8 cellular contexts compared by ENCODE assay signal in genomic region chr4:2413821-2414610, GRCh38. TPM values are rescaled to one million over a fixed set of nuclear protein-coding genes. Genes with fewer than 3 reads are reported as not detected.
DNase-seq lines count a peak whose midpoint lies in the region; ATAC-seq, FAIRE-seq and TF ChIP-seq lines count a peak whose summit lies in the region.

No MANE protein-coding gene starts in this region.

- H3K4me3 ChIP-seq in breast epithelium (peak overlapping the region in 1 of 3 donors; percentile 27), keratinocyte (ENCODE audit: control insufficient read depth in 2 of 3, extremely low read depth in 1 of 3, insufficient read depth in 2 of 3, low read depth in 1 of 3, low read length in 3 of 3) (peak overlapping the region in 1 of 3 experiments; percentile 26), thyroid gland (replicated peaks in 1 of 3) (no peak overlapping the region)

- no peaks in the 10 kb centered on the region for H3K36me3 ChIP-seq in breast epithelium
- H3K36me3 ChIP-seq in keratinocyte (ENCODE audit: control insufficient read depth in 2 of 2, extremely low read depth in 1 of 2, insufficient read depth in 2 of 2, low read length in 2 of 2) = no peaks in the 10 kb centered on the region
- no peaks in the 10 kb centered on the region for H3K36me3 ChIP-seq in thyroid gland

- intact Hi-C loops in breast epithelium (cut with DNase I; ENCODE audit: low total_unique reads) = loop anchor here (10.0 kb wide), 1 partner anchor 159 kb away; no protein-coding TSS in a partner anchor
- intact Hi-C loops in MCF 10A (cut with micrococcal nuclease) = loop anchor here (2.0 to 5.0 kb wide), 4 partner anchors 27 to 171 kb away; partner anchors contain the start of genes HAUS3, MXD4, POLN and RNF4
- intact Hi-C loops in thyroid gland (cut with DNase I) = loop anchor here (5.0 kb wide), 1 partner anchor 172 kb away; the partner anchor contains the start of genes HAUS3 and POLN

- POLR2A ChIA-PET in MCF 10A (lab: Yijun Ruan, JAX) = interaction anchor here (0.9 to 1.7 kb wide), 4 partner anchors 12 to 521 kb away, joined by 3 to 12 read pairs (median 4); partner anchors contain the start of gene MXD4

- peaks cover 0 to 22% of the 10 kb centered on the region in 2 donors for H3K27me3 ChIP-seq in breast epithelium
- peaks cover 29% of the 10 kb centered on the region for H3K27me3 ChIP-seq in keratinocyte (ENCODE audit: control insufficient read depth, extremely low read depth, insufficient read depth, low read length)
- H3K27me3 ChIP-seq in thyroid gland = no peaks in the 10 kb centered on the region

- in situ Hi-C loops in G401 (cut with HindIII; ENCODE audit: low sequenced_read_pairs) = no loop called here

- no peak for FAIRE-seq in keratinocyte (lab: Jason Lieb, UNC)

- H3K9me3 ChIP-seq in breast epithelium = no peaks in the 10 kb centered on the region
- no peaks in the 10 kb centered on the region for H3K9me3 ChIP-seq in keratinocyte (ENCODE audit: control insufficient read depth, low read depth, low read length)
- H3K9me3 ChIP-seq in thyroid gland = no peaks in the 10 kb centered on the region

- TF ChIP-seq CTCF in breast epithelium (IDR thresholded peaks at IDR 0.05) (no peak), MCF 10A (IDR thresholded peaks at IDR 0.05; ENCODE audit: unreplicated experiment) (no peak), keratinocyte (optimal IDR thresholded peaks at IDR 0.05 in 1 of 3, IDR thresholded peaks at IDR 0.05 in 1 of 3, conservative IDR thresholded peaks at IDR 0.05 in 1 of 3; ENCODE audit: extremely low read depth in 1 of 3, insufficient read depth in 2 of 3, low read length in 3 of 3) (no peak), thyroid gland (IDR thresholded peaks at IDR 0.05) (no peak)

- no peak overlapping the region for H3K4me3 Mint-ChIP-seq in MCF 10A (ENCODE audit: unreplicated experiment)
- H3K4me3 Mint-ChIP-seq in activated T-helper 17 cell treated with anti-CD3 and anti-CD28 coated beads, Interleukin-2, amount 50 U/mL, for 72 hours = peak overlapping the region; percentile 82

- CTCF ChIA-PET in MCF 10A (lab: Yijun Ruan, JAX) = interaction anchor here (0.6 to 1.5 kb wide), 5 partner anchors 8 to 194 kb away, joined by 3 to 5 read pairs (median 3); no protein-coding TSS in a partner anchor

- H3K79me2 ChIP-seq in keratinocyte (ENCODE audit: control insufficient read depth, insufficient read depth, low read length) = no peaks in the 10 kb centered on the region

- no peaks in the 10 kb centered on the region for H3K36me3 Mint-ChIP-seq in MCF 10A (ENCODE audit: insufficient read depth, unreplicated experiment)
- H3K36me3 Mint-ChIP-seq in activated T-helper 17 cell treated with anti-CD3 and anti-CD28 coated beads, Interleukin-2, amount 50 U/mL, for 72 hours (ENCODE audit: low read depth) = peaks cover 9% of the 10 kb centered on the region

- H3K27ac ChIP-seq in breast epithelium (peak overlapping the region; percentile 29 to 81), keratinocyte (ENCODE audit: control insufficient read depth, insufficient read depth, low read length) (no peak overlapping the region), thyroid gland (peak overlapping the region; percentile 22 to 81 (median 44))

- 66 to 74% methylated on average over 6 to 14 of the region's 14 CpGs for WGBS in thyroid gland, 2 donors

- H4K20me1 ChIP-seq in keratinocyte (ENCODE audit: control insufficient read depth, extremely low read depth, insufficient read depth, low read length) = no peaks in the 10 kb centered on the region

- peaks cover 0 to 4% of the 10 kb centered on the region in 2 donors for H3K4me1 ChIP-seq in breast epithelium
- peaks cover 28% of the 10 kb centered on the region for H3K4me1 ChIP-seq in keratinocyte (ENCODE audit: control insufficient read depth, extremely low read depth, insufficient read depth, low read length)
- H3K4me1 ChIP-seq in thyroid gland = peaks cover 23 to 48% of the 10 kb centered on the region in 2 donors

- BruUV-seq in MCF 10A (replicated peaks; lab: Mats Ljungman, UMichigan) = no TSS peak

- peak overlapping the region; percentile 91 for H3K4me2 ChIP-seq in keratinocyte (ENCODE audit: control insufficient read depth, extremely low read depth, insufficient read depth, low read depth, low read length)

- DNase-seq in breast epithelium (ENCODE audit: low spot score in 2 of 2) (no peak), MCF 10A (ENCODE audit: unreplicated experiment) (no peak), keratinocyte (ENCODE audit: low read depth, low spot score) (no peak), thyroid gland (peak; percentile 49 to 53), G401 (ENCODE audit: low spot score) (no peak), NCI-H2081 treated with DMSO at 0.1 percent for 48 hours (lab: John Stamatoyannopoulos, UW) (no peak)

- no peak overlapping the region for H3K27ac Mint-ChIP-seq in MCF 10A (ENCODE audit: low read depth, unreplicated experiment)
- peak overlapping the region; percentile 96 for H3K27ac Mint-ChIP-seq in activated T-helper 17 cell treated with anti-CD3 and anti-CD28 coated beads, Interleukin-2, amount 50 U/mL, for 72 hours

- H3K9me3 Mint-ChIP-seq in MCF 10A (ENCODE audit: unreplicated experiment) = no peaks in the 10 kb centered on the region
- H3K9me3 Mint-ChIP-seq in activated T-helper 17 cell treated with anti-CD3 and anti-CD28 coated beads, Interleukin-2, amount 50 U/mL, for 72 hours = no peaks in the 10 kb centered on the region

- H3K9me1 ChIP-seq in keratinocyte (ENCODE audit: control insufficient read depth, extremely low read depth, insufficient read depth, low read length) = no peaks in the 10 kb centered on the region

- H3K4me1 Mint-ChIP-seq in MCF 10A (ENCODE audit: insufficient read depth, unreplicated experiment) = peaks cover 11% of the 10 kb centered on the region
- peaks cover 40% of the 10 kb centered on the region for H3K4me1 Mint-ChIP-seq in activated T-helper 17 cell treated with anti-CD3 and anti-CD28 coated beads, Interleukin-2, amount 50 U/mL, for 72 hours

- peak overlapping the region; percentile 71 for H2AFZ ChIP-seq in keratinocyte (ENCODE audit: control insufficient read depth, low read length)

- dilution Hi-C loops in keratinocyte (cut with MboI; ENCODE audit: extremely low pct_ligation_motif_present, low sequenced_read_pairs) = no loop called here

- H3K27me3 Mint-ChIP-seq in MCF 10A (ENCODE audit: insufficient read depth, unreplicated experiment) = peaks cover 11% of the 10 kb centered on the region
- H3K27me3 Mint-ChIP-seq in activated T-helper 17 cell treated with anti-CD3 and anti-CD28 coated beads, Interleukin-2, amount 50 U/mL, for 72 hours = no peaks in the 10 kb centered on the region

- ATAC-seq in activated T-helper 17 cell treated with anti-CD3 and anti-CD28 coated beads, Interleukin-2, amount 50 U/mL, for 72 hours (replicated peaks) = no peak
- no peak for ATAC-seq in HG03135 (IDR thresholded peaks at IDR 0.05; ENCODE audit: unreplicated experiment)

- TF ChIP-seq POLR2A in breast epithelium (IDR thresholded peaks at IDR 0.05) (no peak), thyroid gland (IDR thresholded peaks at IDR 0.05) (no peak)

- peak overlapping the region; percentile 74 for H3K9ac ChIP-seq in keratinocyte (ENCODE audit: control insufficient read depth, extremely low read depth, insufficient read depth, low read length)

RNA-seq across cellular contexts. Expression of gene ZFYVE28, which starts 4.4 kb away (rescaled TPM):
- total RNA-seq in breast epithelium (10 to 100 TPM; 12.3 to 14.1 (median 13.9) TPM), MCF 10A (2022) (1.6 and 2.5 TPM in 2 replicates), thyroid gland (10 to 100 TPM in 3 of 4 donors, 1 to 10 TPM in 1; 8.9 to 19.1 (median 16.4) TPM)
- total RNA-seq in activated T-helper 17 cell treated with anti-CD3 and anti-CD28 coated beads, Interleukin-2, amount 50 U/mL, for 72 hours = 10 to 100 TPM; 36.3 to 42.7 TPM
- polyA plus RNA-seq in keratinocyte = 0.16 to 0.72 TPM (median 0.33 TPM) in 3 replicates
- 0.59 TPM for polyA plus RNA-seq in keratinocyte (2011; ENCODE audit: low read depth)
- 0.67 and 0.88 TPM in 2 replicates for polyA plus RNA-seq in keratinocyte (2011; cell fraction: cytosol; rRNA removed)
- 1.3 and 2.1 TPM in 2 replicates for polyA plus RNA-seq in keratinocyte (2011; cell fraction: nucleus; rRNA removed)
- polyA plus RNA-seq in keratinocyte (2012; ENCODE audit: low replicate concordance) = 0.38 and 0.79 TPM in 2 replicates
- polyA minus RNA-seq in keratinocyte = 0.42 to 0.75 TPM (median 0.63 TPM) in 3 replicates
- polyA minus RNA-seq in keratinocyte (2011; cell fraction: cytosol; rRNA and poly(A)+ RNA removed) = 0.58 TPM
- polyA minus RNA-seq in keratinocyte (2011; cell fraction: nucleus; rRNA and poly(A)+ RNA removed) = 0.95 and 1.3 TPM in 2 replicates
- total RNA-seq in G401 (2014; rRNA removed; shearing (Covaris generic)) = 9.4 and 11.4 TPM in 2 replicates

RNA-seq across cellular contexts. Expression of gene CFAP99, which starts 4.7 kb away (rescaled TPM):
- 1 to 10 TPM in 1 of 3 donors, under 1 TPM in 1, not detected in 1; 0.15 to 2.0 TPM for total RNA-seq in breast epithelium
- 0.16 TPM in 1 of 2 replicates, not detected in the other for total RNA-seq in MCF 10A (2022)
- total RNA-seq in activated T-helper 17 cell treated with anti-CD3 and anti-CD28 coated beads, Interleukin-2, amount 50 U/mL, for 72 hours = under 1 TPM; 0.11 to 0.26 TPM
- not detected in 3 replicates for polyA plus RNA-seq in keratinocyte
- not detected for polyA plus RNA-seq in keratinocyte (2011; ENCODE audit: low read depth)
- polyA plus RNA-seq in keratinocyte (2011; cell fraction: cytosol; rRNA removed) = not detected in 2 replicates
- polyA plus RNA-seq in keratinocyte (2011; cell fraction: nucleus; rRNA removed) = not detected in 2 replicates
- not detected in 2 replicates for polyA plus RNA-seq in keratinocyte (2012; ENCODE audit: low replicate concordance)
- not detected in 3 replicates for polyA minus RNA-seq in keratinocyte
- polyA minus RNA-seq in keratinocyte (2011; cell fraction: cytosol; rRNA and poly(A)+ RNA removed) = not detected
- polyA minus RNA-seq in keratinocyte (2011; cell fraction: nucleus; rRNA and poly(A)+ RNA removed) = not detected in 2 replicates
- total RNA-seq in thyroid gland = 1 to 10 TPM in 2 of 4 donors, under 1 TPM in 1, not detected in 1; 0.27 to 1.9 (median 1.1) TPM
- total RNA-seq in G401 (2014; rRNA removed; shearing (Covaris generic)) = 1.5 TPM in 1 of 2 replicates, not detected in the other

RNA-seq across cellular contexts. Expression of gene RNF4, which starts 54.9 kb away (rescaled TPM):
- total RNA-seq in breast epithelium (10 to 100 TPM; 35.7 to 52.7 (median 40.8) TPM), MCF 10A (2022) (81.4 and 89.7 TPM in 2 replicates), thyroid gland (10 to 100 TPM; 32.8 to 52.0 (median 43.0) TPM)
- total RNA-seq in activated T-helper 17 cell treated with anti-CD3 and anti-CD28 coated beads, Interleukin-2, amount 50 U/mL, for 72 hours = 10 to 100 TPM; 90.8 to 97.1 TPM
- polyA plus RNA-seq in keratinocyte = 55.6 to 78.3 TPM (median 63.6 TPM) in 3 replicates
- 82.8 TPM for polyA plus RNA-seq in keratinocyte (2011; ENCODE audit: low read depth)
- polyA plus RNA-seq in keratinocyte (2011; cell fraction: cytosol; rRNA removed) = 71.7 and 78.1 TPM in 2 replicates
- 76.6 and 80.4 TPM in 2 replicates for polyA plus RNA-seq in keratinocyte (2011; cell fraction: nucleus; rRNA removed)
- 33.1 and 44.3 TPM in 2 replicates for polyA plus RNA-seq in keratinocyte (2012; ENCODE audit: low replicate concordance)
- polyA minus RNA-seq in keratinocyte = 57.8 to 72.4 TPM (median 67.0 TPM) in 3 replicates
- polyA minus RNA-seq in keratinocyte (2011; cell fraction: cytosol; rRNA and poly(A)+ RNA removed) = 57.2 TPM
- 44.6 and 46.7 TPM in 2 replicates for polyA minus RNA-seq in keratinocyte (2011; cell fraction: nucleus; rRNA and poly(A)+ RNA removed)
- total RNA-seq in G401 (2014; rRNA removed; shearing (Covaris generic)) = 28.3 and 28.7 TPM in 2 replicates

Comparison
In these comparisons a context has a peak if more than half of its experiments do, and no peak if none do; other contexts are left out.
1. DNase-seq: peak in thyroid gland (2 of 2); none in breast epithelium (0 of 2), MCF 10A (single experiment), keratinocyte (single experiment), G401 (single experiment) and NCI-H2081 treated with DMSO at 0.1 percent for 48 hours (single experiment).